In the genomic region with DNA sequence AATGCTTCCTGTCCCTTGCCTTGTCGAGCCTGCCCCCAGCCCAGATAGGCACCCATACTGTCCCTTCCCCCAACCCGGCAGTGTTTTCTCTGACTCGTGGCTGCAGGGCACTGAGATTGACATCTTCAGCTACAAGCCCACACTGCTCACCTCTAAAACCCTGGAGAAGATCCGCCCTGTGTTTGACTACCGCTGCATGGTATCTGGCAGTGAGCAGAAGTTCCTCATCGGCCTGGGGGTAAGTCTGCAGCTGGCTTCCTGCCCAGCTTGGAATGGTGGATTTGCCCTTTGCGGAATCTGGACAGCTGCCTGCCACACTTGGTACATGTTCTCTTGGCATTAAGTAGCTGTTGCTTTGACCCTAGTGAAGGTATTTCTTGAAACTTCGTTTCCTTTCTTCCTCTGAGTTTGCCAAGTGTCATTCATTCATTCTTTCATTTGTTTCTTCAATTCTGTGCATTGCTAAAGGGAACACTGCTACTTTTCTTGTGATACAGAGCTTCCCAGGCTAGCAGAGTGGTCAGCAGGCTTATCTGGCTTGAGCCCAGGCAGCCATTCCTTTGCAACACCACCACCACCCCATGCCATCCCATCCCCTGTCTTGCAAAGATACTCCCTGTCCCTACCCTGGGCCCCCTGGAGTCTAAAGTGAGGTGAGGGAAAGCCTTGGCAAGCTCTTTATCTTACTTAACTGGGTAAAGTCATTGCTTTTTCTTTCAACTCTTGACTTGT, we compare ENCODE assay signal across 11 cellular contexts. TPM values are rescaled to one million over a fixed set of nuclear protein-coding genes. Genes with fewer than 3 reads are reported as not detected.
A peak's percentile ranks its signal among the peaks of the same experiment; 100 is the strongest.
DNase-seq lines count a peak whose midpoint lies in the region; ATAC-seq and TF ChIP-seq lines count a peak whose summit lies in the region.
"Had no signal": no experiment of that assay in that cellular context is flagged by ENCODE, and none has a peak within 500 bp of the region (broad histone marks: within the 10 kb centered on the region; RNA-seq: fewer than 3 reads in every experiment).

No MANE protein-coding gene starts in this region.

- H3K36me3 Mint-ChIP-seq in T-cell: peaks cover 70% of the 10 kb centered on the region

- POLR2A ChIA-PET in T-cell (lab: Charles Lee): no interaction called here

- no peak overlapping the region for H3K9ac ChIP-seq in rectal smooth muscle tissue (ENCODE audit: low read length)
- H3K9ac ChIP-seq: parathyroid adenoma had no signal

- WGBS in esophagus muscularis mucosa: 41% methylated on average over 8 of the region's 8 CpGs

- H3K4me3 ChIP-seq in foreskin fibroblast (ENCODE audit: low read depth in 1 of 2, low read length in 2 of 2): no peak overlapping the region
- H3K4me3 ChIP-seq in rectal smooth muscle tissue (ENCODE audit: low read length): no peak overlapping the region
- H3K4me3 ChIP-seq in esophagus muscularis mucosa: no peak overlapping the region

- H3K4me1 ChIP-seq in rectal smooth muscle tissue (ENCODE audit: control insufficient read depth, insufficient read depth, low read length) (no peaks in the 10 kb centered on the region), esophagus muscularis mucosa (peaks cover 5 to 16% (median 10%) of the 10 kb centered on the region in 4 donors)
- H3K4me1 ChIP-seq: parathyroid adenoma had no signal

- H3K4me1 Mint-ChIP-seq in T-cell: no peaks in the 10 kb centered on the region

- TF ChIP-seq POLR2A in esophagus muscularis mucosa (IDR thresholded peaks at IDR 0.05; ENCODE audit: low read depth): no peak

- DNase-seq in M059J (ENCODE audit: low read depth) (peak; percentile 98), foreskin fibroblast (peak; percentile 35 to 79), esophagus muscularis mucosa (ENCODE audit: extremely low spot score) (no peak), NCI-H1436 (lab: John Stamatoyannopoulos, UW) (no peak), T-cell (no peak)
- DNase-seq in activated CD4-positive, alpha-beta T cell treated with anti-CD3 and anti-CD28 coated beads, Interleukin-2, amount 50 U/mL, for 48 hours: no peak
- DNase-seq: NCI-H524 treated with DMSO at 0.1 percent for 48 hours had no signal

- no peaks in the 10 kb centered on the region for H3K27me3 ChIP-seq in rectal smooth muscle tissue (ENCODE audit: control insufficient read depth, insufficient read depth, low read length)
- no peaks in the 10 kb centered on the region for H3K27me3 ChIP-seq in esophagus muscularis mucosa

- intact Hi-C loops in esophagus muscularis mucosa (cut with DNase I): no loop called here

- H3K36me3 ChIP-seq in rectal smooth muscle tissue (ENCODE audit: control insufficient read depth, insufficient read depth, low read length) (peaks cover 42% of the 10 kb centered on the region), esophagus muscularis mucosa (peaks cover 44 to 90% (median 83%) of the 10 kb centered on the region in 4 donors)

- ATAC-seq in T-cell (replicated peaks in 1 of 4): no peak

- H3K9me3 ChIP-seq in esophagus muscularis mucosa: no peaks in the 10 kb centered on the region

- no peak overlapping the region for H3K4me3 Mint-ChIP-seq in T-cell
- H3K4me3 Mint-ChIP-seq: activated T-helper 1 cell treated with anti-CD3 and anti-CD28 coated beads, Interleukin-12 subunit alpha, Interleukin-12 subunit beta, Interleukin-2, Interleukin-4 antibody, amounts not matched to agents 30 ng/mL and 10 ng/mL and 1 ng/mL, durations not matched to agents 14 hours and 24 hours and 36 hours had no signal

- peak overlapping the region; percentile 68 for H3K27ac ChIP-seq in VCaP
- peak overlapping the region; percentile 17 for H3K27ac ChIP-seq in rectal smooth muscle tissue (ENCODE audit: low read depth, low read length)
- no peak overlapping the region for H3K27ac ChIP-seq in esophagus muscularis mucosa (replicated peaks in 1 of 4)
- H3K27ac ChIP-seq: parathyroid adenoma had no signal

- no peaks in the 10 kb centered on the region for H3K27me3 Mint-ChIP-seq in T-cell

- no peak for TF ChIP-seq EP300 in esophagus muscularis mucosa (IDR thresholded peaks at IDR 0.05)

- H3K9me3 Mint-ChIP-seq in T-cell: no peaks in the 10 kb centered on the region
- H3K9me3 Mint-ChIP-seq: activated T-helper 1 cell treated with anti-CD3 and anti-CD28 coated beads, Interleukin-12 subunit alpha, Interleukin-12 subunit beta, Interleukin-2, Interleukin-4 antibody, amounts not matched to agents 30 ng/mL and 10 ng/mL and 1 ng/mL, durations not matched to agents 14 hours and 24 hours and 36 hours had no signal

- H3K27ac Mint-ChIP-seq in T-cell: peak overlapping the region in 1 of 2 donors; percentile 25
- H3K27ac Mint-ChIP-seq: activated T-helper 1 cell treated with anti-CD3 and anti-CD28 coated beads, Interleukin-12 subunit alpha, Interleukin-12 subunit beta, Interleukin-2, Interleukin-4 antibody, amounts not matched to agents 30 ng/mL and 10 ng/mL and 1 ng/mL, durations not matched to agents 14 hours and 24 hours and 36 hours had no signal

- CTCF ChIA-PET in T-cell (lab: Charles Lee): interaction anchor here (0.5 to 0.6 kb wide), 2 partner anchors 89 to 101 kb away, joined by 3 to 4 read pairs; no protein-coding TSS in a partner anchor

- TF ChIP-seq CTCF in VCaP (conservative IDR thresholded peaks at IDR 0.05) (no peak), foreskin fibroblast (IDR thresholded peaks at IDR 0.05; ENCODE audit: low read depth, low read length) (no peak), esophagus muscularis mucosa (IDR thresholded peaks at IDR 0.05) (no peak)

RNA-seq across cellular contexts. Expression of a gene that starts 26.2 kb away (rescaled TPM):
- total RNA-seq in M059J (2014; rRNA removed; shearing (Covaris generic)): 61.9 and 87.7 TPM in 2 replicates
- total RNA-seq in esophagus muscularis mucosa (10 to 100 TPM; 11.1 to 19.1 (median 16.3) TPM), T-cell (10 to 100 TPM; 14.3 to 25.2 (median 17.8) TPM)

RNA-seq across cellular contexts. Expression of a gene that starts 40.5 kb away (rescaled TPM):
- total RNA-seq in M059J (2014; rRNA removed; shearing (Covaris generic)): 46.5 and 81.1 TPM in 2 replicates
- total RNA-seq in esophagus muscularis mucosa (10 to 100 TPM; 32.3 to 44.5 (median 35.9) TPM), T-cell (10 to 100 TPM; 62.5 to 82.7 (median 75.2) TPM)

Comparison
In these comparisons a context has a peak if more than half of its experiments do, and no peak if none do; other contexts are left out.
1. DNase-seq: peak in M059J (single experiment) and foreskin fibroblast (2 of 2); none in esophagus muscularis mucosa (single experiment), NCI-H1436 (single experiment), activated CD4-positive, alpha-beta T cell treated with anti-CD3 and anti-CD28 coated beads, Interleukin-2, amount 50 U/mL, for 48 hours (0 of 2) and T-cell (0 of 34).
2. H3K27ac ChIP-seq: peak in VCaP (single experiment) and rectal smooth muscle tissue (single experiment); none in esophagus muscularis mucosa (0 of 4).